In genomic region chr9:131654857-131655577, GRCh38 we compare ENCODE assay signal across 1 cellular context.
A peak's percentile ranks its signal among the peaks of the same experiment; 100 is the strongest.
TF ChIP-seq lines count a peak whose summit lies in the region.

No MANE protein-coding gene starts in this region.

TF ChIP-seq in HepG2, 621 proteins besides CTCF, POLR2A, EP300 and RAD21 (continued from another document):
- TF ChIP-seq USF2 (IDR thresholded peaks at IDR 0.05; ENCODE audit: low read depth, low read length) (peak; percentile 90), USF2 (CRISPR knock-in tag; IDR thresholded peaks at IDR 0.05; ENCODE audit: borderline replicate concordance) (peak; percentile 94; the same call in 1 of the 2 replicates), ZBTB43 (CRISPR knock-in tag; conservative IDR thresholded peaks at IDR 0.05) (peak; percentile 53; the same call in 1 of the 2 replicates), ZNF331 (CRISPR knock-in tag; IDR thresholded peaks at IDR 0.05) (0 out of 2 replicates have a peak, but pooled peaks have one; percentile 34), NFYC (CRISPR knock-in tag; IDR thresholded peaks at IDR 0.05) (no peak), TBX3 (IDR thresholded peaks at IDR 0.05; ENCODE audit: borderline replicate concordance) (peak; percentile 23; the same call in 1 of the 2 replicates), TFDP2 (CRISPR knock-in tag; IDR thresholded peaks at IDR 0.05) (0 out of 2 replicates have a peak, but pooled peaks have one; percentile 32), TFE3 (CRISPR knock-in tag; IDR thresholded peaks at IDR 0.05) (peak; percentile 95), SOX5 (CRISPR knock-in tag; IDR thresholded peaks at IDR 0.05; ENCODE audit: borderline replicate concordance) (peak; percentile 71), SNAPC5 (CRISPR knock-in tag; IDR thresholded peaks at IDR 0.05; ENCODE audit: borderline replicate concordance) (no peak), SOX6 (IDR thresholded peaks at IDR 0.05) (no peak), SOX6 (CRISPR knock-in tag; IDR thresholded peaks at IDR 0.05) (peak; percentile 78), TCF7 (IDR thresholded peaks at IDR 0.05; ENCODE audit: low read depth) (peak; percentile 31; the same call in 1 of the 2 replicates), ZSCAN30 (CRISPR knock-in tag; IDR thresholded peaks at IDR 0.05) (no peak), ZSCAN29 (CRISPR knock-in tag; conservative IDR thresholded peaks at IDR 0.05) (no peak), NCOA2 (CRISPR knock-in tag; IDR thresholded peaks at IDR 0.05) (peak; percentile 59; the same call in 1 of the 2 replicates), ASH2L (IDR thresholded peaks at IDR 0.05; ENCODE audit: insufficient read length, low read depth, low read length) (peak; percentile 45), CEBPG (CRISPR knock-in tag; IDR thresholded peaks at IDR 0.05) (peak; percentile 64; the same call in 1 of the 2 replicates), HMG20A (CRISPR knock-in tag; IDR thresholded peaks at IDR 0.05; ENCODE audit: borderline replicate concordance) (peak; percentile 54; the same call in 1 of the 2 replicates), ZNF75D (CRISPR knock-in tag; IDR thresholded peaks at IDR 0.05; ENCODE audit: borderline replicate concordance) (no peak), ZNF232 (CRISPR knock-in tag; IDR thresholded peaks at IDR 0.05; ENCODE audit: borderline replicate concordance) (peak; percentile 34; the same call in 1 of the 2 replicates), MXD4 (CRISPR knock-in tag; IDR thresholded peaks at IDR 0.05) (peak; percentile 56; the same call in 1 of the 2 replicates), NCOR1 (IDR thresholded peaks at IDR 0.05; ENCODE audit: borderline replicate concordance, low read length) (peak; percentile 80; the same call in 1 of the 2 replicates), RXRB (CRISPR knock-in tag; IDR thresholded peaks at IDR 0.05; ENCODE audit: borderline replicate concordance) (peak; percentile 90), MIXL1 (CRISPR knock-in tag; IDR thresholded peaks at IDR 0.05) (0 out of 2 replicates have a peak, but pooled peaks have one; percentile 70), NR2F6 (IDR thresholded peaks at IDR 0.05) (peak; percentile 27; the same call in 1 of the 2 replicates), NR2F6 (CRISPR knock-in tag; IDR thresholded peaks at IDR 0.05) (peak; percentile 71; the same call in 1 of the 2 replicates), ZNF614 (CRISPR knock-in tag; IDR thresholded peaks at IDR 0.05; ENCODE audit: borderline replicate concordance) (0 out of 2 replicates have a peak, but pooled peaks have one; percentile 45), LCORL (IDR thresholded peaks at IDR 0.05) (no peak), LCORL (CRISPR knock-in tag; IDR thresholded peaks at IDR 0.05) (peak; percentile 89), FOXJ3 (CRISPR knock-in tag; IDR thresholded peaks at IDR 0.05; ENCODE audit: borderline replicate concordance) (peak; percentile 81; the same call in 1 of the 2 replicates), SPEN (CRISPR knock-in tag; IDR thresholded peaks at IDR 0.05; ENCODE audit: low read depth) (no peak), ZMYM4 (CRISPR knock-in tag; IDR thresholded peaks at IDR 0.05) (peak; percentile 68; the same call in 1 of the 2 replicates), BHLHE40 (IDR thresholded peaks at IDR 0.05; ENCODE audit: low read length) (peak; percentile 96), PITX1 (CRISPR knock-in tag; IDR thresholded peaks at IDR 0.05) (peak; percentile 64), RARA (CRISPR knock-in tag; IDR thresholded peaks at IDR 0.05) (peak; percentile 52), MLX (CRISPR knock-in tag; IDR thresholded peaks at IDR 0.05) (peak; percentile 73; the same call in 1 of the 2 replicates), THAP11 (CRISPR knock-in tag; IDR thresholded peaks at IDR 0.05) (peak; percentile 38; the same call in 1 of the 2 replicates), ZBTB42 (CRISPR knock-in tag; IDR thresholded peaks at IDR 0.05) (0 out of 2 replicates have a peak, but pooled peaks have one; percentile 27), ZBTB38 (CRISPR knock-in tag; IDR thresholded peaks at IDR 0.05) (0 out of 2 replicates have a peak, but pooled peaks have one; percentile 43), DMAP1 (CRISPR knock-in tag; IDR thresholded peaks at IDR 0.05) (peak; percentile 44; the same call in 1 of the 2 replicates), ZZZ3 (CRISPR knock-in tag; IDR thresholded peaks at IDR 0.05; ENCODE audit: borderline replicate concordance) (no peak), KDM6A (CRISPR knock-in tag; IDR thresholded peaks at IDR 0.05; ENCODE audit: low read depth) (0 out of 2 replicates have a peak, but pooled peaks have one; percentile 24), NFYB (CRISPR knock-in tag; IDR thresholded peaks at IDR 0.05) (no peak), FOXK1 (CRISPR knock-in tag; IDR thresholded peaks at IDR 0.05; ENCODE audit: borderline replicate concordance, low read depth) (peak; percentile 52; the same call in 1 of the 2 replicates), ATF2 (CRISPR knock-in tag; IDR thresholded peaks at IDR 0.05) (0 out of 2 replicates have a peak, but pooled peaks have one; percentile 41), MXI1 (IDR thresholded peaks at IDR 0.05; ENCODE audit: borderline replicate concordance, low read depth, low read length) (peak; percentile 26; the same call in 1 of the 3 replicates), RERE (CRISPR knock-in tag; IDR thresholded peaks at IDR 0.05; ENCODE audit: low read depth) (0 out of 2 replicates have a peak, but pooled peaks have one; percentile 14)
